In genomic region chr5:132830436-132831094, GRCh38 we compare ENCODE assay signal across 8 cellular contexts. TPM values are rescaled to one million over a fixed set of nuclear protein-coding genes. Genes with fewer than 3 reads are reported as not detected.
DNase-seq lines count a peak whose midpoint lies in the region; ATAC-seq, FAIRE-seq and TF ChIP-seq lines count a peak whose summit lies in the region.

A gene with protein sequence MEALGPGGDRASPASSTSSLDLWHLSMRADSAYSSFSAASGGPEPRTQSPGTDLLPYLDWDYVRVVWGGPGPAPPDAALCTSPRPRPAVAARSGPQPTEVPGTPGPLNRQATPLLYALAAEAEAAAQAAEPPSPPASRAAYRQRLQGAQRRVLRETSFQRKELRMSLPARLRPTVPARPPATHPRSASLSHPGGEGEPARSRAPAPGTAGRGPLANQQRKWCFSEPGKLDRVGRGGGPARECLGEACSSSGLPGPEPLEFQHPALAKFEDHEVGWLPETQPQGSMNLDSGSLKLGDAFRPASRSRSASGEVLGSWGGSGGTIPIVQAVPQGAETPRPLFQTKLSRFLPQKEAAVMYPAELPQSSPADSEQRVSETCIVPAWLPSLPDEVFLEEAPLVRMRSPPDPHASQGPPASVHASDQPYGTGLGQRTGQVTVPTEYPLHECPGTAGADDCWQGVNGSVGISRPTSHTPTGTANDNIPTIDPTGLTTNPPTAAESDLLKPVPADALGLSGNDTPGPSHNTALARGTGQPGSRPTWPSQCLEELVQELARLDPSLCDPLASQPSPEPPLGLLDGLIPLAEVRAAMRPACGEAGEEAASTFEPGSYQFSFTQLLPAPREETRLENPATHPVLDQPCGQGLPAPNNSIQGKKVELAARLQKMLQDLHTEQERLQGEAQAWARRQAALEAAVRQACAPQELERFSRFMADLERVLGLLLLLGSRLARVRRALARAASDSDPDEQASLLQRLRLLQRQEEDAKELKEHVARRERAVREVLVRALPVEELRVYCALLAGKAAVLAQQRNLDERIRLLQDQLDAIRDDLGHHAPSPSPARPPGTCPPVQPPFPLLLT (minus strand): TSS chr5:132830647. CDS start chr5:132826140, 4,507 bp downstream.

- ATAC-seq in omental fat pad (ENCODE audit: low FRiP score), result peak; percentile 81

- no peak for TF ChIP-seq CTCF in omental fat pad (IDR thresholded peaks at IDR 0.05)

- peak; percentile 51 for TF ChIP-seq POLR2A in H54 (IDR thresholded peaks at IDR 0.05; ENCODE audit: low read depth, low read length)

- DNase-seq in stimulated activated CD4-positive, alpha-beta T cell treated with anti-CD3 and anti-CD28 coated beads, Interleukin-15, amount 100 ng/mL, for 24 hours, result peak; percentile 61
- DNase-seq in stimulated activated CD4-positive, alpha-beta T cell treated with anti-CD3 and anti-CD28 coated beads, Interleukin-1b, Interleukin-23, amount 100 ng/mL, for 48 hours, result no peak
- DNase-seq in H54 (ENCODE audit: insufficient read length, low spot score) (peak; percentile 89), LHCN-M2 (ENCODE audit: low read depth) (peak; percentile 40), glomerular endothelial cell (ENCODE audit: extremely low read depth, low read depth, low spot score) (no peak), omental fat pad (ENCODE audit: low spot score) (no peak), activated gamma-delta T cell (lab: John Stamatoyannopoulos, UW) (no peak)
- DNase-seq in activated CD8-positive, alpha-beta memory T cell treated with anti-CD3 and anti-CD28 coated beads, Interleukin-2, amount 50 U/mL, for 48 hours, result peak; percentile 67

- no peak for FAIRE-seq in H54 (lab: Jason Lieb, UNC)

RNA-seq across cellular contexts. Expression of the gene that starts here (rescaled TPM):
- total RNA-seq in LHCN-M2 (2014; rRNA removed) (13.3 and 13.4 TPM in 2 replicates), glomerular endothelial cell (12.1 and 18.2 TPM in 2 replicates), omental fat pad (10 to 100 TPM in 2 of 4 donors, 1 to 10 TPM in 2; 7.0 to 17.0 (median 9.1) TPM)
- polyA plus RNA-seq in LHCN-M2 (2012), result 8.5 TPM

Comparison
In these comparisons a context has a peak if more than half of its experiments do, and no peak if none do; other contexts are left out.
1. DNase-seq: peak in stimulated activated CD4-positive, alpha-beta T cell treated with anti-CD3 and anti-CD28 coated beads, Interleukin-15, amount 100 ng/mL, for 24 hours (single experiment), H54 (single experiment), LHCN-M2 (single experiment) and activated CD8-positive, alpha-beta memory T cell treated with anti-CD3 and anti-CD28 coated beads, Interleukin-2, amount 50 U/mL, for 48 hours (single experiment); none in stimulated activated CD4-positive, alpha-beta T cell treated with anti-CD3 and anti-CD28 coated beads, Interleukin-1b, Interleukin-23, amount 100 ng/mL, for 48 hours (single experiment), glomerular endothelial cell (single experiment), omental fat pad (single experiment) and activated gamma-delta T cell (single experiment).